Comparison of ENCODE assay signal across 11 cellular contexts in genomic region chr3:142987707-142988106, GRCh38. TPM values are rescaled to one million over a fixed set of nuclear protein-coding genes. Genes with fewer than 3 reads are reported as not detected.
DNase-seq lines count a peak whose midpoint lies in the region; ATAC-seq and TF ChIP-seq lines count a peak whose summit lies in the region.
"Had no signal": no experiment of that assay in that cellular context is flagged by ENCODE, and none has a peak within 500 bp of the region (broad histone marks: within the 10 kb centered on the region; RNA-seq: fewer than 3 reads in every experiment).

No MANE protein-coding gene starts in this region.

- peaks cover 6% of the 10 kb centered on the region for H3K27me3 Mint-ChIP-seq in MCF 10A (ENCODE audit: insufficient read depth, unreplicated experiment)

- peak overlapping the region; percentile 82 for H2AFZ ChIP-seq in mammary epithelial cell (ENCODE audit: low read depth, low read length)

- TF ChIP-seq CTCF in mammary epithelial cell (conservative IDR thresholded peaks at IDR 0.05 in 1 of 2, IDR thresholded peaks at IDR 0.05 in 1 of 2; ENCODE audit: extremely low read depth in 1 of 2, insufficient read depth in 1 of 2, low read depth in 1 of 2, low read length in 2 of 2) = no peak
- TF ChIP-seq CTCF in MCF 10A (IDR thresholded peaks at IDR 0.05; ENCODE audit: unreplicated experiment) = no peak

- peak; percentile 39 for DNase-seq in mammary epithelial cell
- DNase-seq in MCF 10A (ENCODE audit: unreplicated experiment) = no peak
- DNase-seq in MG63 = peak; percentile 89
- peak; percentile 62 for DNase-seq in glomerular visceral epithelial cell (ENCODE audit: extremely low spot score)
- no peak for DNase-seq in activated naive CD4-positive, alpha-beta T cell (lab: John Stamatoyannopoulos, UW)
- no peak for DNase-seq in aorta
- DNase-seq: amniotic stem cell, T-helper 17 cell had no signal

- dilution Hi-C loops in mammary epithelial cell (cut with HindIII; ENCODE audit: low sequenced_read_pairs) = loop anchor here (25.0 kb wide), 2 partner anchors 150 to 400 kb away; partner anchors contain the start of genes ATR and PLS1

- intact Hi-C loops in mammary epithelial cell (cut with micrococcal nuclease) (loop anchor here (1.0 to 2.0 kb wide), 3 partner anchors 58 to 401 kb away; no protein-coding TSS in a partner anchor), MCF 10A (cut with micrococcal nuclease) (loop anchor here (1.0 to 2.0 kb wide), 3 partner anchors 59 to 401 kb away; no protein-coding TSS in a partner anchor), aorta (cut with DNase I) (loop anchor here in 1 of 2 donors (2.0 kb wide), 1 partner anchor 159 kb away; no protein-coding TSS in a partner anchor)

- no peaks in the 10 kb centered on the region for H4K20me1 ChIP-seq in mammary epithelial cell (ENCODE audit: insufficient read depth, low read length)
- H4K20me1 ChIP-seq: BLaER1 had no signal

- H3K36me3 ChIP-seq in mammary epithelial cell (ENCODE audit: insufficient read depth, low read length) = no peaks in the 10 kb centered on the region
- H3K36me3 ChIP-seq in MG63 = no peaks in the 10 kb centered on the region
- no peaks in the 10 kb centered on the region for H3K36me3 ChIP-seq in aorta (ENCODE audit: control insufficient read depth in 1 of 2, insufficient read depth in 2 of 2, low read length in 1 of 2)
- H3K36me3 ChIP-seq: BLaER1 had no signal

- BruUV-seq in mammary epithelial cell (replicated peaks; lab: Mats Ljungman, UMichigan) (no TSS peak), MCF 10A (replicated peaks; lab: Mats Ljungman, UMichigan) (no TSS peak)

- H3K4me1 ChIP-seq in mammary epithelial cell (ENCODE audit: insufficient read depth, low read length) = no peaks in the 10 kb centered on the region
- no peaks in the 10 kb centered on the region for H3K4me1 ChIP-seq in aorta (ENCODE audit: control insufficient read depth in 1 of 2, insufficient read depth in 2 of 2, low read length in 2 of 2)

- no peak overlapping the region for H3K9ac ChIP-seq in mammary epithelial cell (ENCODE audit: insufficient read depth, low read length)
- H3K9ac ChIP-seq: BLaER1 had no signal

- CTCF ChIA-PET in mammary epithelial cell (lab: Charles Lee; ENCODE audit: low non-redundant PET) = no interaction called here
- CTCF ChIA-PET in MCF 10A (lab: Yijun Ruan, JAX) = interaction anchor here (0.7 to 3.2 kb wide), 14 partner anchors 9 to 401 kb away, joined by 3 to 77 read pairs (median 5); no protein-coding TSS in a partner anchor

- H3K79me2 ChIP-seq in mammary epithelial cell (ENCODE audit: insufficient read depth, low read length) = no peaks in the 10 kb centered on the region

- ATAC-seq in GM18505 (IDR thresholded peaks at IDR 0.05; ENCODE audit: unreplicated experiment) (no peak), HG02973 (IDR thresholded peaks at IDR 0.05; ENCODE audit: unreplicated experiment) (no peak), aorta (ENCODE audit: low FRiP score) (no peak)

- H3K9me3 ChIP-seq in mammary epithelial cell (replicated peaks; ENCODE audit: insufficient read depth, low read length) = no peaks in the 10 kb centered on the region
- H3K9me3 ChIP-seq in MG63 = no peaks in the 10 kb centered on the region
- H3K9me3 ChIP-seq in aorta (ENCODE audit: control insufficient read depth, low read length) = no peaks in the 10 kb centered on the region
- H3K9me3 ChIP-seq: BLaER1 had no signal

- H3K4me3 ChIP-seq in mammary epithelial cell (replicated peaks in 1 of 3; ENCODE audit: insufficient read depth in 1 of 3, low read depth in 2 of 3, low read length in 3 of 3) = no peak overlapping the region
- no peak overlapping the region for H3K4me3 ChIP-seq in MG63
- H3K4me3 ChIP-seq in aorta (ENCODE audit: low read length in 2 of 2) = no peak overlapping the region
- H3K4me3 ChIP-seq: BLaER1 had no signal

- no peak overlapping the region for H3K27ac Mint-ChIP-seq in MCF 10A (ENCODE audit: low read depth, unreplicated experiment)
- H3K27ac Mint-ChIP-seq: T-helper 17 cell had no signal

- no peaks in the 10 kb centered on the region for H3K9me3 Mint-ChIP-seq in MCF 10A (ENCODE audit: unreplicated experiment)

- H3K27ac ChIP-seq in mammary epithelial cell (ENCODE audit: insufficient read depth, low read depth, low read length) = no peak overlapping the region
- no peak overlapping the region for H3K27ac ChIP-seq in aorta (ENCODE audit: low read depth in 1 of 2, low read length in 2 of 2)
- H3K27ac ChIP-seq: BLaER1 had no signal

- 5% methylated on average over 5 of the region's 7 CpGs for WGBS in mammary epithelial cell (ENCODE audit: low coverage, missing lambda C conversion rate)
- 23 to 28% methylated on average over 7 of the region's 7 CpGs for WGBS in aorta, 2 donors

- H3K36me3 Mint-ChIP-seq in MCF 10A (ENCODE audit: insufficient read depth, unreplicated experiment) = no peaks in the 10 kb centered on the region

- in situ Hi-C loops in mammary epithelial cell (cut with MboI; ENCODE audit: low sequenced_read_pairs in 2 of 2) = loop anchor here in 1 of 2 donors (5.0 kb wide), 1 partner anchor 55 kb away; no protein-coding TSS in a partner anchor

- no peak overlapping the region for H3K4me2 ChIP-seq in mammary epithelial cell (ENCODE audit: insufficient read depth, low read depth, low read length)
- H3K4me2 ChIP-seq: BLaER1 had no signal

- TF ChIP-seq POLR2A in GM18505 (IDR thresholded peaks at IDR 0.05; ENCODE audit: borderline replicate concordance, extremely low read depth, insufficient read depth, insufficient read length) = no peak

- no peaks in the 10 kb centered on the region for H3K27me3 ChIP-seq in mammary epithelial cell (ENCODE audit: insufficient read depth, low read length)
- no peaks in the 10 kb centered on the region for H3K27me3 ChIP-seq in MG63
- H3K27me3 ChIP-seq in aorta (ENCODE audit: control insufficient read depth in 1 of 2, insufficient read depth in 2 of 2, low read length in 1 of 2) = no peaks in the 10 kb centered on the region
- H3K27me3 ChIP-seq: BLaER1 had no signal

- no peak overlapping the region for H3K4me3 Mint-ChIP-seq in MCF 10A (ENCODE audit: unreplicated experiment)
- H3K4me3 Mint-ChIP-seq: T-helper 17 cell had no signal

- POLR2A ChIA-PET in MCF 10A (lab: Yijun Ruan, JAX) = interaction anchor here (1.0 kb wide), 1 partner anchor 125 kb away, joined by 3 read pairs; no protein-coding TSS in a partner anchor

- H3K4me1 Mint-ChIP-seq in MCF 10A (ENCODE audit: insufficient read depth, unreplicated experiment) = no peaks in the 10 kb centered on the region
- H3K4me1 Mint-ChIP-seq: T-helper 17 cell had no signal

RNA-seq across cellular contexts. Expression of gene U2SURP, which starts 13.7 kb away (rescaled TPM):
- total RNA-seq in mammary epithelial cell (100 to 1,000 TPM in 1 of 2 donors, 10 to 100 TPM in 1; 76.7 to 122 TPM), MCF 10A (2022) (131 and 146 TPM in 2 replicates), aorta (100 to 1,000 TPM in 1 of 2 donors, 10 to 100 TPM in 1; 84.0 to 102 TPM)
- polyA plus RNA-seq in mammary epithelial cell (36.1 TPM), aorta (10 to 100 TPM; 12.3 to 40.1 TPM)
- 17.1 TPM for polyA minus RNA-seq in mammary epithelial cell
- 65.3 and 141 TPM in 2 replicates for total RNA-seq in MG63 (2014; rRNA removed; shearing (Covaris generic); ENCODE audit: low replicate concordance)

RNA-seq across cellular contexts. Expression of gene PAQR9, which starts 24.2 kb away (rescaled TPM):
- total RNA-seq in mammary epithelial cell = not detected
- polyA plus RNA-seq in mammary epithelial cell = 0.05 TPM
- polyA minus RNA-seq in mammary epithelial cell = 0.41 TPM
- total RNA-seq in MCF 10A (2022) = not detected in 2 replicates
- total RNA-seq in MG63 (2014; rRNA removed; shearing (Covaris generic); ENCODE audit: low replicate concordance) = 0.66 and 2.5 TPM in 2 replicates
- total RNA-seq in aorta = not detected
- not detected for polyA plus RNA-seq in aorta
- total RNA-seq: T-helper 17 cell had no signal

Comparison
In these comparisons a context has a peak if more than half of its experiments do, and no peak if none do; other contexts are left out.
1. DNase-seq: peak in mammary epithelial cell (single experiment), MG63 (single experiment) and glomerular visceral epithelial cell (single experiment); none in MCF 10A (single experiment), activated naive CD4-positive, alpha-beta T cell (0 of 4) and aorta (0 of 2).